1 cellular context compared by ENCODE assay signal in genomic region chr3:17550624-17551023, GRCh38.
TF ChIP-seq lines count a peak whose summit lies in the region.

No MANE protein-coding gene starts in this region.

TF ChIP-seq in HEK293, 187 proteins besides CTCF, POLR2A, EP300 and RAD21 (continued from another document):
- no peak for TF ChIP-seq PRDM10 (tag by site-specific recombination; IDR thresholded peaks at IDR 0.05)
- TF ChIP-seq, protein P1, sequence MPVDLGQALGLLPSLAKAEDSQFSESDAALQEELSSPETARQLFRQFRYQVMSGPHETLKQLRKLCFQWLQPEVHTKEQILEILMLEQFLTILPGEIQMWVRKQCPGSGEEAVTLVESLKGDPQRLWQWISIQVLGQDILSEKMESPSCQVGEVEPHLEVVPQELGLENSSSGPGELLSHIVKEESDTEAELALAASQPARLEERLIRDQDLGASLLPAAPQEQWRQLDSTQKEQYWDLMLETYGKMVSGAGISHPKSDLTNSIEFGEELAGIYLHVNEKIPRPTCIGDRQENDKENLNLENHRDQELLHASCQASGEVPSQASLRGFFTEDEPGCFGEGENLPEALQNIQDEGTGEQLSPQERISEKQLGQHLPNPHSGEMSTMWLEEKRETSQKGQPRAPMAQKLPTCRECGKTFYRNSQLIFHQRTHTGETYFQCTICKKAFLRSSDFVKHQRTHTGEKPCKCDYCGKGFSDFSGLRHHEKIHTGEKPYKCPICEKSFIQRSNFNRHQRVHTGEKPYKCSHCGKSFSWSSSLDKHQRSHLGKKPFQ (tag by site-specific recombination; IDR thresholded peaks at IDR 0.05) = peak; percentile 38; the same call in 1 of the 2 replicates
- no peak for TF ChIP-seq ZNF112 (tag by site-specific recombination; IDR thresholded peaks at IDR 0.05)
- TF ChIP-seq FEZF1 (tag by site-specific recombination; IDR thresholded peaks at IDR 0.05) = peak; percentile 89
- peak; percentile 70; the same call in 1 of the 2 replicates for TF ChIP-seq BCL11A (tag by site-specific recombination; IDR thresholded peaks at IDR 0.05; ENCODE audit: low read depth)
- no peak for TF ChIP-seq GLI4 (tag by site-specific recombination; IDR thresholded peaks at IDR 0.05)
